Comparison of ENCODE assay signal across 32 cellular contexts in the genomic region with DNA sequence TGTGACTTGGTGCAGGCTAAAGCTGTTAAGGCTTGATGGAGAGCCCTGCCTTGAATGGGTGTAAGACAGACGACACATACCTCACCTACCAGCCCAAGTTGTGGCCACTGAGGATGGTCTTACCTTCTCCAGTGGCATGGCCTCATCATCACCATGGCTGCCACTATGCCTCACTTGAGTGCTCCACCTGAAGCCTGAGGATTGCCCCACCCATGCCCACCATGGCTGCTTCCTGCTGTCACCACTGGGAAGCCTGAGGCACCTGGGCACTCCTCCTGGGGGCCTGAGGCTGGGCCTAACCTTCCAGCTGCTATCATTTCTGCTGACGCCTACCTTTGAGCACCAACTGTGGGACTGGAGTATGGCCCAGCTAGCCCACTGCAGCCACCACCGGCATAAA.
"Had no signal": no experiment of that assay in that cellular context is flagged by ENCODE, and none has a peak within 500 bp of the region (broad histone marks: within the 10 kb centered on the region; RNA-seq: fewer than 3 reads in every experiment).

No MANE protein-coding gene starts in this region.

- H3K9me3 ChIP-seq: body of pancreas, breast epithelium had no signal

- H3K27me3 Mint-ChIP-seq: activated B cell treated with CpG ODN at 0.5 μM for 24 hours; activated CD4-positive, alpha-beta memory T cell treated with anti-CD3 and anti-CD28 coated beads for 36 hours; activated CD4-positive, alpha-beta T cell treated with anti-CD3 and anti-CD28 coated beads, Interleukin-2, amount 10 ng/mL, durations not matched to agents 24 days and 14 days; activated CD8-positive, alpha-beta T cell treated with anti-CD3 and anti-CD28 coated beads for 36 hours; activated naive CD4-positive, alpha-beta T cell treated with anti-CD3 and anti-CD28 coated beads, Interleukin-2, amount 10 ng/mL, durations not matched to agents 7 days and 5 days; activated naive CD4-positive, alpha-beta T cell treated with anti-CD3 and anti-CD28 coated beads, Interleukin-2, amount 50 U/mL, for 24 hours; activated naive CD8-positive, alpha-beta T cell; activated naive CD8-positive, alpha-beta T cell treated with anti-CD3 and anti-CD28 coated beads, Interleukin-2, amount 10 ng/mL, durations not matched to agents 7 days and 5 days; activated naive CD8-positive, alpha-beta T cell treated with anti-CD3 and anti-CD28 coated beads, Interleukin-2, amount 50 U/mL, for 24 hours; activated T-cell treated with anti-CD3 and anti-CD28 coated beads, Interleukin-2, amount 50 U/mL, for 24 hours had no signal

- H3K27ac Mint-ChIP-seq: activated B cell treated with CpG ODN at 0.5 μM for 24 hours; activated CD4-positive, alpha-beta memory T cell treated with anti-CD3 and anti-CD28 coated beads for 36 hours; activated CD4-positive, alpha-beta T cell treated with anti-CD3 and anti-CD28 coated beads, Interleukin-2, amount 10 ng/mL, durations not matched to agents 24 days and 14 days; activated CD8-positive, alpha-beta T cell treated with anti-CD3 and anti-CD28 coated beads for 36 hours; activated naive CD4-positive, alpha-beta T cell treated with anti-CD3 and anti-CD28 coated beads, Interleukin-2, amount 10 ng/mL, durations not matched to agents 7 days and 5 days; activated naive CD4-positive, alpha-beta T cell treated with anti-CD3 and anti-CD28 coated beads, Interleukin-2, amount 50 U/mL, for 24 hours; activated naive CD8-positive, alpha-beta T cell; activated naive CD8-positive, alpha-beta T cell treated with anti-CD3 and anti-CD28 coated beads, Interleukin-2, amount 10 ng/mL, durations not matched to agents 7 days and 5 days; activated naive CD8-positive, alpha-beta T cell treated with anti-CD3 and anti-CD28 coated beads, Interleukin-2, amount 50 U/mL, for 24 hours; activated T-cell treated with anti-CD3 and anti-CD28 coated beads, Interleukin-2, amount 50 U/mL, for 24 hours; activated T-helper 2 cell treated with anti-CD3 and anti-CD28 coated beads, Interferon-gamma antibody, Interleukin-2, Interleukin-4, amounts not matched to agents 10 μg/mL and 5 μg/mL and 100 μg/mL, durations not matched to agents 14 hours and 24 hours and 36 hours; T-helper 1 cell treated with Interleukin-12 subunit alpha and Interleukin-12 subunit beta and Interleukin-4 antibody, amounts not matched to agents 30 μg/mL and 1 μg/mL, for 36 hours; T-helper 2 cell treated with Interferon-gamma antibody and Interleukin-4, amounts not matched to agents 5 μg/mL and 100 μg/mL, for 36 hours had no signal

- H3K4me1 ChIP-seq: body of pancreas, breast epithelium had no signal

- ATAC-seq: activated CD8-positive, alpha-beta T cell treated with anti-CD3 and anti-CD28 coated beads for 36 hours; activated naive CD8-positive, alpha-beta T cell treated with anti-CD3 and anti-CD28 coated beads, Interleukin-2, amount 50 U/mL, for 24 hours; body of pancreas had no signal

- H3K27me3 ChIP-seq: body of pancreas, brain microvascular endothelial cell, breast epithelium had no signal

- H3K4me3 Mint-ChIP-seq: activated B cell treated with CpG ODN at 0.5 μM for 24 hours; activated CD4-positive, alpha-beta memory T cell treated with anti-CD3 and anti-CD28 coated beads for 36 hours; activated CD4-positive, alpha-beta T cell treated with anti-CD3 and anti-CD28 coated beads, Interleukin-2, amount 10 ng/mL, durations not matched to agents 24 days and 14 days; activated CD8-positive, alpha-beta T cell treated with anti-CD3 and anti-CD28 coated beads for 36 hours; activated naive CD4-positive, alpha-beta T cell treated with anti-CD3 and anti-CD28 coated beads, Interleukin-2, amount 10 ng/mL, durations not matched to agents 7 days and 5 days; activated naive CD4-positive, alpha-beta T cell treated with anti-CD3 and anti-CD28 coated beads, Interleukin-2, amount 50 U/mL, for 24 hours; activated naive CD8-positive, alpha-beta T cell; activated naive CD8-positive, alpha-beta T cell treated with anti-CD3 and anti-CD28 coated beads, Interleukin-2, amount 10 ng/mL, durations not matched to agents 7 days and 5 days; activated naive CD8-positive, alpha-beta T cell treated with anti-CD3 and anti-CD28 coated beads, Interleukin-2, amount 50 U/mL, for 24 hours; activated T-cell treated with anti-CD3 and anti-CD28 coated beads, Interleukin-2, amount 50 U/mL, for 24 hours; T-helper 1 cell treated with Interleukin-12 subunit alpha and Interleukin-12 subunit beta and Interleukin-4 antibody, amounts not matched to agents 30 μg/mL and 1 μg/mL, for 36 hours; T-helper 2 cell treated with Interferon-gamma antibody and Interleukin-4, amounts not matched to agents 5 μg/mL and 100 μg/mL, for 36 hours had no signal

- H3K4me1 Mint-ChIP-seq: activated B cell treated with CpG ODN at 0.5 μM for 24 hours; activated CD4-positive, alpha-beta T cell treated with anti-CD3 and anti-CD28 coated beads, Interleukin-2, amount 10 ng/mL, durations not matched to agents 24 days and 14 days; activated naive CD4-positive, alpha-beta T cell treated with anti-CD3 and anti-CD28 coated beads, Interleukin-2, amount 10 ng/mL, durations not matched to agents 7 days and 5 days; activated naive CD4-positive, alpha-beta T cell treated with anti-CD3 and anti-CD28 coated beads, Interleukin-2, amount 50 U/mL, for 24 hours; activated naive CD8-positive, alpha-beta T cell treated with anti-CD3 and anti-CD28 coated beads, Interleukin-2, amount 10 ng/mL, durations not matched to agents 7 days and 5 days; activated naive CD8-positive, alpha-beta T cell treated with anti-CD3 and anti-CD28 coated beads, Interleukin-2, amount 50 U/mL, for 24 hours had no signal

- H3K27ac ChIP-seq: body of pancreas, brain microvascular endothelial cell, breast epithelium, VCaP had no signal

- H3K9me3 Mint-ChIP-seq: activated CD4-positive, alpha-beta T cell treated with anti-CD3 and anti-CD28 coated beads, Interleukin-2, amount 10 ng/mL, durations not matched to agents 24 days and 14 days had no signal

- H3K4me3 ChIP-seq: body of pancreas, breast epithelium had no signal

- H3K36me3 Mint-ChIP-seq: activated CD4-positive, alpha-beta memory T cell treated with anti-CD3 and anti-CD28 coated beads for 36 hours; activated naive CD4-positive, alpha-beta T cell treated with anti-CD3 and anti-CD28 coated beads, Interleukin-2, amount 10 ng/mL, durations not matched to agents 7 days and 5 days; activated naive CD4-positive, alpha-beta T cell treated with anti-CD3 and anti-CD28 coated beads, Interleukin-2, amount 50 U/mL, for 24 hours; activated naive CD8-positive, alpha-beta T cell; activated naive CD8-positive, alpha-beta T cell treated with anti-CD3 and anti-CD28 coated beads, Interleukin-2, amount 10 ng/mL, durations not matched to agents 7 days and 5 days had no signal

- H3K36me3 ChIP-seq: brain microvascular endothelial cell, breast epithelium had no signal

- DNase-seq: activated B cell treated with CpG ODN at 0.5 μM for 24 hours; activated CD4-positive, alpha-beta memory T cell treated with anti-CD3 and anti-CD28 coated beads for 36 hours; activated CD4-positive, alpha-beta T cell treated with anti-CD3 and anti-CD28 coated beads for 4 hours; activated CD4-positive, alpha-beta T cell treated with anti-CD3 and anti-CD28 coated beads, Interleukin-2, amount 10 ng/mL, durations not matched to agents 24 days and 14 days; activated CD4-positive, alpha-beta T cell treated with anti-CD3 and anti-CD28 coated beads, Interleukin-2, amount 50 U/mL, for 1 hour; activated CD4-positive, alpha-beta T cell treated with anti-CD3 and anti-CD28 coated beads, Interleukin-2, amount 50 U/mL, for 4 hours; activated CD4-positive, CD25-positive, alpha-beta regulatory T cell treated with anti-CD3 and anti-CD28 coated beads, Interleukin-2, amount 50 U/mL, for 72 hours; activated CD8-positive, alpha-beta memory T cell treated with anti-CD3 and anti-CD28 coated beads, Interleukin-2, amount 50 U/mL, for 4 hours; activated CD8-positive, alpha-beta T cell treated with anti-CD3 and anti-CD28 coated beads for 36 hours; activated effector memory CD4-positive, alpha-beta T cell treated with Interleukin-2 at 50 U/mL for 16 hours; activated gamma-delta T cell; activated naive CD4-positive, alpha-beta T cell treated with anti-CD3 and anti-CD28 coated beads, Interleukin-2, amount 10 ng/mL, durations not matched to agents 7 days and 5 days; activated naive CD4-positive, alpha-beta T cell treated with Interleukin-2 at 50 U/mL for 16 hours; activated naive CD8-positive, alpha-beta T cell treated with anti-CD3 and anti-CD28 coated beads, Interleukin-2, amount 10 ng/mL, durations not matched to agents 7 days and 5 days; activated naive CD8-positive, alpha-beta T cell treated with anti-CD3 and anti-CD28 coated beads, Interleukin-2, amount 50 U/mL, for 24 hours; activated T-cell treated with anti-CD3 and anti-CD28 coated beads, Interleukin-2, amount 50 U/mL, for 24 hours; activated T-cell treated with anti-CD3 and anti-CD28 coated beads, Interleukin-2, amount 50 U/mL, for 48 hours; amygdala; anterior cingulate cortex; body of pancreas; brain microvascular endothelial cell; central memory CD4-positive, alpha-beta T cell; T-helper 1 cell; T-helper 2 cell; T-helper 9 cell had no signal
